Comparison of ENCODE assay signal across 8 cellular contexts in genomic region chr1:223992456-223993246, GRCh38.
DNase-seq lines count a peak whose midpoint lies in the region; ATAC-seq and TF ChIP-seq lines count a peak whose summit lies in the region.
"Not testable (repeated sequence)": the region's sequence is repeated elsewhere in the genome, so short reads cannot be mapped to it uniquely, and the experiment has no call there.

No MANE protein-coding gene starts in this region.

- H3K4me3 ChIP-seq in esophagus squamous epithelium = peak overlapping the region; percentile 53 to 84 (median 74)

- peak in 3 of 4 donors; percentile 83 to 89 (median 89) for TF ChIP-seq POLR2A in esophagus squamous epithelium (IDR thresholded peaks at IDR 0.05)

- not testable (repeated sequence) for H3K9me3 ChIP-seq in esophagus squamous epithelium

- 0% methylated on average over 7 to 8 of the region's 70 CpGs for WGBS in esophagus squamous epithelium, 2 donors

- not testable (repeated sequence) for H3K36me3 ChIP-seq in esophagus squamous epithelium

- peak; percentile 94 for DNase-seq in DMS53 treated with DMSO at 0.1 percent for 48 hours (lab: John Stamatoyannopoulos, UW; ENCODE audit: unreplicated experiment)
- peak; percentile 98 for DNase-seq in KG1 (lab: John Stamatoyannopoulos, UW)
- peak; percentile 100 for DNase-seq in activated T-cell treated with anti-CD3 and anti-CD28 coated beads, Interleukin-2, amount 50 U/mL, for 48 hours
- DNase-seq in esophagus squamous epithelium (lab: John Stamatoyannopoulos, UW) = peak; percentile 98
- peak; percentile 99 for DNase-seq in myocyte (ENCODE audit: low read depth)
- DNase-seq in stimulated activated CD8-positive, alpha-beta memory T cell treated with anti-CD3 and anti-CD28 coated beads, Interleukin-7, amount 100 ng/mL, for 4 hours (ENCODE audit: low read depth in 2 of 2) = peak; percentile 99 to 100

- peak in 1 of 6 experiments; percentile 28 for TF ChIP-seq CTCF in esophagus squamous epithelium (IDR thresholded peaks at IDR 0.05)

- H3K27me3 ChIP-seq in esophagus squamous epithelium = not testable (repeated sequence)

- ATAC-seq in GM21737 (IDR thresholded peaks at IDR 0.05; ENCODE audit: unreplicated experiment) = peak; percentile 100

- peaks cover 0 to 16% (median 3%) of the 10 kb centered on the region in 3 donors for H3K4me1 ChIP-seq in esophagus squamous epithelium

- peak overlapping the region; percentile 85 to 93 (median 91) for H3K27ac ChIP-seq in esophagus squamous epithelium

- intact Hi-C loops in esophagus squamous epithelium (cut with DNase I) = not testable (repeated sequence)

TF ChIP-seq in PFSK-1, 5 proteins besides CTCF, POLR2A, EP300 and RAD21:
- TF ChIP-seq POLR2AphosphoS5 (IDR thresholded peaks at IDR 0.05; ENCODE audit: low read depth, low read length) = peak; percentile 63

Comparison
In these comparisons a context has a peak if more than half of its experiments do, and no peak if none do; other contexts are left out.
1. Peak in every context shown above with its lines: DNase-seq, ATAC-seq, H3K4me3 ChIP-seq and H3K27ac ChIP-seq.